In genomic region chr20:13777171-13777601, GRCh38 we compare ENCODE assay signal across 12 cellular contexts. TPM values are rescaled to one million over a fixed set of nuclear protein-coding genes. Genes with fewer than 3 reads are reported as not detected.
DNase-seq lines count a peak whose midpoint lies in the region; ATAC-seq, FAIRE-seq and TF ChIP-seq lines count a peak whose summit lies in the region.
"Had no signal": no experiment of that assay in that cellular context is flagged by ENCODE, and none has a peak within 500 bp of the region (broad histone marks: within the 10 kb centered on the region; RNA-seq: fewer than 3 reads in every experiment).

No MANE protein-coding gene starts in this region.

- no peak for TF ChIP-seq CTCF in activated B cell treated with CpG ODN at 0.5 μM for 24 hours (IDR thresholded peaks at IDR 0.05)

- CTCF ChIA-PET in activated B cell treated with CpG ODN at 0.5 μM for 24 hours (lab: Charles Lee): no interaction called here

- intact Hi-C loops in activated B cell treated with CpG ODN at 0.5 μM for 24 hours (cut with micrococcal nuclease): no loop called here
- intact Hi-C loops in aorta (cut with DNase I): no loop called here

- peak; percentile 33 for DNase-seq in CD1c-positive myeloid dendritic cell (ENCODE audit: extremely low spot score)
- DNase-seq in H54 (ENCODE audit: insufficient read length, low spot score): peak; percentile 11
- no peak for DNase-seq in activated B cell treated with CpG ODN at 0.5 μM for 24 hours
- peak; percentile 9 for DNase-seq in glomerular visceral epithelial cell (ENCODE audit: extremely low spot score)
- DNase-seq in aorta: no peak
- DNase-seq in HPDE6-E6E7 (ENCODE audit: extremely low spot score): no peak
- DNase-seq in NCI-H82 treated with DMSO at 0.1 percent for 48 hours (lab: John Stamatoyannopoulos, UW; ENCODE audit: unreplicated experiment): no peak
- DNase-seq: NCI-H446, right cardiac atrium had no signal

- POLR2A ChIA-PET in activated B cell treated with CpG ODN at 0.5 μM for 24 hours (lab: Charles Lee): interaction anchor here (1.0 kb wide), 1 partner anchor 8 kb away, joined by 3 read pairs; the partner anchor contains the start of genes ESF1 and NDUFAF5

- H3K4me3 Mint-ChIP-seq in activated B cell treated with CpG ODN at 0.5 μM for 24 hours: no peak overlapping the region
- H3K4me3 Mint-ChIP-seq: mesothelial cell of epicardium had no signal

- no peaks in the 10 kb centered on the region for H3K9me3 ChIP-seq in aorta (ENCODE audit: control insufficient read depth, low read length)

- peak; percentile 69 for FAIRE-seq in H54 (lab: Jason Lieb, UNC)

- WGBS in aorta, 2 donors: 73% methylated on average over 4 of the region's 4 CpGs

- H3K36me3 Mint-ChIP-seq in activated B cell treated with CpG ODN at 0.5 μM for 24 hours (ENCODE audit: low read depth): peaks cover 71% of the 10 kb centered on the region

- no peaks in the 10 kb centered on the region for H3K27me3 Mint-ChIP-seq in activated B cell treated with CpG ODN at 0.5 μM for 24 hours

- H3K4me1 Mint-ChIP-seq in activated B cell treated with CpG ODN at 0.5 μM for 24 hours: peaks cover 43% of the 10 kb centered on the region
- H3K4me1 Mint-ChIP-seq: mesothelial cell of epicardium had no signal

- TF ChIP-seq POLR2A in H54 (IDR thresholded peaks at IDR 0.05; ENCODE audit: low read depth, low read length): no peak

- no peak overlapping the region for H3K27ac ChIP-seq in aorta (ENCODE audit: low read depth in 1 of 2, low read length in 2 of 2)

- no peaks in the 10 kb centered on the region for H3K4me1 ChIP-seq in aorta (ENCODE audit: control insufficient read depth in 1 of 2, insufficient read depth in 2 of 2, low read length in 2 of 2)

- no peak overlapping the region for H3K4me3 ChIP-seq in aorta (ENCODE audit: low read length in 2 of 2)

- peaks cover 2 to 4% of the 10 kb centered on the region in 2 donors for H3K36me3 ChIP-seq in aorta (ENCODE audit: control insufficient read depth in 1 of 2, insufficient read depth in 2 of 2, low read length in 1 of 2)

- no peaks in the 10 kb centered on the region for H3K9me3 Mint-ChIP-seq in activated B cell treated with CpG ODN at 0.5 μM for 24 hours
- H3K9me3 Mint-ChIP-seq: mesothelial cell of epicardium had no signal

- ATAC-seq in activated B cell treated with CpG ODN at 0.5 μM for 24 hours (ENCODE audit: low read depth): no peak
- ATAC-seq in aorta (ENCODE audit: low FRiP score): no peak
- no peak for ATAC-seq in HG03025 (IDR thresholded peaks at IDR 0.05; ENCODE audit: low FRiP score, unreplicated experiment)
- ATAC-seq: right cardiac atrium, SK-N-SH treated with all-trans-retinoic acid at 6 μM for 48 hours had no signal

- H3K27ac Mint-ChIP-seq in activated B cell treated with CpG ODN at 0.5 μM for 24 hours: peak overlapping the region; percentile 13
- H3K27ac Mint-ChIP-seq: mesothelial cell of epicardium had no signal

- no peaks in the 10 kb centered on the region for H3K27me3 ChIP-seq in aorta (ENCODE audit: control insufficient read depth in 1 of 2, insufficient read depth in 2 of 2, low read length in 1 of 2)

RNA-seq across cellular contexts. Expression of gene ESF1, which starts 7.5 kb away (rescaled TPM):
- 15.5 and 15.8 TPM in 2 replicates for total RNA-seq in activated B cell treated with CpG ODN at 0.5 μM for 24 hours
- total RNA-seq in aorta: 10 to 100 TPM; 14.3 to 18.2 TPM
- polyA plus RNA-seq in aorta: 10 to 100 TPM in 1 of 2 donors, 1 to 10 TPM in 1; 6.8 to 14.4 TPM

RNA-seq across cellular contexts. Expression of gene NDUFAF5, which starts 7.6 kb away (rescaled TPM):
- total RNA-seq in activated B cell treated with CpG ODN at 0.5 μM for 24 hours: 22.7 and 29.8 TPM in 2 replicates
- 10 to 100 TPM; 24.3 to 27.0 TPM for total RNA-seq in aorta
- polyA plus RNA-seq in aorta: 10 to 100 TPM; 23.5 to 25.7 TPM

Comparison
In these comparisons a context has a peak if more than half of its experiments do, and no peak if none do; other contexts are left out.
1. DNase-seq: peak in CD1c-positive myeloid dendritic cell (single experiment), H54 (single experiment) and glomerular visceral epithelial cell (single experiment); none in activated B cell treated with CpG ODN at 0.5 μM for 24 hours (single experiment), aorta (0 of 2), HPDE6-E6E7 (single experiment) and NCI-H82 treated with DMSO at 0.1 percent for 48 hours (single experiment).